In the genomic region with DNA sequence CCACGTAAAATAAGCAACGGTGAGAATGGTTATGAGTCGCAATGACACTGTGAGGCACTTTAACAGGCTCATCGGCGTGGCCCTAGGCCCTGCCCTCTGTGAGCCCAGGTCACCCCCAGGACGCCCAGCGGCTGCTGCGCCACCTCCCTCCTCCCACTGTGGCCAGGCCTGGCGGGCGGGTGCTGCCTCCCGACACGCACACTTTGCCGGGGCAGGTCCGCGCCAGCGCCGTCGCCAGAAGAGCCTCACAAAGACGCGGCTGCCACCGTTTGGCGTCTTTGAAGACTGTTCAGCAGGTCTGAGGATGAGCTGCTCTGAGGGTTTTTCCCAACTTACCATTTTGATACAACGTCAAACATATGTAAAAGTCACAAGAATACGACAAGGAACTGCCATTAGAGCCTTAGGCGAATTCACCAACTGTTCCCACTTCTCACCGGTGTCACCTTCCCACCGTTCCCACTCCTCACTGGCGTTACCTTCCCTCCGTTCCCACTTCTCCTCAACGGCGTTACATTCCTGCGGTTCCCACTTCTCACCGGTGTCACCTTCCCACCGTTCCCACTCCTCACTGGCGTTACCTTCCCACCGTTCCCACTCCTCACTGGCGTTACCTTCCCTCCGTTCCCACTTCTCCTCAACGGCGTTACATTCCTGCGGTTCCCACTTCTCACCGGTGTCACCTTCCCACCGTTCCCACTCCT, we compare ENCODE assay signal across 9 cellular contexts. TPM values are rescaled to one million over a fixed set of nuclear protein-coding genes. Genes with fewer than 3 reads are reported as not detected.
DNase-seq lines count a peak whose midpoint lies in the region; ATAC-seq and TF ChIP-seq lines count a peak whose summit lies in the region.
"Not testable (repeated sequence)": the region's sequence is repeated elsewhere in the genome, so short reads cannot be mapped to it uniquely, and the experiment has no call there.
"Had no signal": no experiment of that assay in that cellular context is flagged by ENCODE, and none has a peak within 500 bp of the region (broad histone marks: within the 10 kb centered on the region; RNA-seq: fewer than 3 reads in every experiment).

No MANE protein-coding gene starts in this region.

- intact Hi-C loops in CD4-positive, alpha-beta T cell (cut with DNase I, micrococcal nuclease); heart right ventricle (cut with DNase I); lower lobe of right lung (cut with DNase I); sigmoid colon (cut with DNase I): not testable (repeated sequence)

- WGBS in heart right ventricle, 2 donors: 46 to 76% methylated on average over 43 of the region's 43 CpGs
- 40 to 77% methylated on average over 43 of the region's 43 CpGs for WGBS in sigmoid colon, 2 donors

- not testable (repeated sequence) for H3K27ac Mint-ChIP-seq in CD4-positive, alpha-beta T cell

- ATAC-seq in CD4-positive, alpha-beta T cell (ENCODE audit: poor library complexity): not testable (repeated sequence)
- ATAC-seq in heart right ventricle (peak in 4 of 8 donors; percentile 6 to 48 (median 30)), lower lobe of right lung (peak in 1 of 2 donors; percentile 54)

- not testable (repeated sequence) for H3K27me3 ChIP-seq in CD4-positive, alpha-beta T cell (ENCODE audit: control insufficient read depth, insufficient read depth, low read length); endocrine pancreas (ENCODE audit: control insufficient read depth, insufficient read depth, low read length); lower lobe of right lung (ENCODE audit: low read depth)
- H3K27me3 ChIP-seq in heart right ventricle (peaks cover 0 to 39% (median 29%) of the 10 kb centered on the region in 7 donors), sigmoid colon (peaks cover 0 to 36% (median 5%) of the 10 kb centered on the region in 3 donors), subcutaneous abdominal adipose tissue (ENCODE audit: control insufficient read depth in 5 of 5, insufficient read depth in 4 of 5, low read length in 5 of 5) (peaks cover 1 to 59% (median 37%) of the 10 kb centered on the region in 5 donors)

- TF ChIP-seq CTCF in CD4-positive, alpha-beta T cell (IDR thresholded peaks at IDR 0.05); heart right ventricle (IDR thresholded peaks at IDR 0.05); lower lobe of right lung (IDR thresholded peaks at IDR 0.05); sigmoid colon (IDR thresholded peaks at IDR 0.05): not testable (repeated sequence)

- not testable (repeated sequence) for H3K4me1 Mint-ChIP-seq in CD4-positive, alpha-beta T cell (ENCODE audit: low read depth)

- not testable (repeated sequence) for TF ChIP-seq EP300 in sigmoid colon (IDR thresholded peaks at IDR 0.05)

- H3K4me3 ChIP-seq in endocrine pancreas (ENCODE audit: control insufficient read depth, insufficient read depth, low read length) (peak overlapping the region; percentile 40), heart right ventricle (peak overlapping the region in 9 of 10 donors; percentile 3 to 56 (median 27)), lower lobe of right lung (peak overlapping the region; percentile 36), subcutaneous abdominal adipose tissue (ENCODE audit: low read depth in 1 of 5, low read length in 5 of 5) (peak overlapping the region in 3 of 5 donors; percentile 14 to 48 (median 16))
- H3K4me3 ChIP-seq in sigmoid colon: not testable (repeated sequence)

- not testable (repeated sequence) for H3K36me3 Mint-ChIP-seq in CD4-positive, alpha-beta T cell (ENCODE audit: low read depth)

- not testable (repeated sequence) for H3K9me3 ChIP-seq in CD4-positive, alpha-beta T cell (ENCODE audit: control insufficient read depth, low read length); endocrine pancreas (ENCODE audit: control insufficient read depth, low read length); heart right ventricle; lower lobe of right lung; sigmoid colon; subcutaneous abdominal adipose tissue (ENCODE audit: control insufficient read depth in 5 of 5, low read length in 5 of 5)

- peaks cover 24% of the 10 kb centered on the region for H3K27me3 Mint-ChIP-seq in CD4-positive, alpha-beta T cell

- TF ChIP-seq POLR2A in sigmoid colon (IDR thresholded peaks at IDR 0.05): not testable (repeated sequence)

- CTCF ChIA-PET in CD4-positive, alpha-beta T cell (lab: Charles Lee): not testable (repeated sequence)

- POLR2A ChIA-PET in CD4-positive, alpha-beta T cell (lab: Charles Lee): not testable (repeated sequence)

- peak in 1 of 10 experiments; percentile 30 for DNase-seq in CD4-positive, alpha-beta T cell
- DNase-seq in RPMI8226: peak; percentile 12
- DNase-seq in activated effector memory CD4-positive, alpha-beta T cell treated with anti-CD3 and anti-CD28 coated beads, Interleukin-2, amount 50 U/mL, for 16 hours: peak; percentile 66
- not testable (repeated sequence) for DNase-seq in heart right ventricle, lower lobe of right lung
- peak; percentile 24 for DNase-seq in sigmoid colon

- H3K36me3 ChIP-seq in endocrine pancreas (ENCODE audit: control insufficient read depth, insufficient read depth, low read length); heart right ventricle; lower lobe of right lung; sigmoid colon; subcutaneous abdominal adipose tissue (ENCODE audit: control insufficient read depth in 5 of 5, insufficient read depth in 5 of 5, low read length in 5 of 5): not testable (repeated sequence)

- H3K9me3 Mint-ChIP-seq in CD4-positive, alpha-beta T cell: not testable (repeated sequence)

- peak overlapping the region; percentile 68 for H3K4me3 Mint-ChIP-seq in CD4-positive, alpha-beta T cell

- not testable (repeated sequence) for H3K9ac ChIP-seq in endocrine pancreas (ENCODE audit: control insufficient read depth, insufficient read depth, low read length); subcutaneous abdominal adipose tissue (ENCODE audit: low read length in 5 of 5)

- not testable (repeated sequence) for H3K27ac ChIP-seq in CD4-positive, alpha-beta T cell (ENCODE audit: low read depth, low read length); lower lobe of right lung; sigmoid colon; subcutaneous abdominal adipose tissue (ENCODE audit: low read depth, low read length)
- peak overlapping the region in 2 of 10 donors; percentile 27 to 58 for H3K27ac ChIP-seq in heart right ventricle

- H3K4me1 ChIP-seq in endocrine pancreas (ENCODE audit: control insufficient read depth, insufficient read depth, low read length): not testable (repeated sequence)
- H3K4me1 ChIP-seq in heart right ventricle (peaks cover 3 to 26% (median 7%) of the 10 kb centered on the region in 9 donors), lower lobe of right lung (peaks cover 12% of the 10 kb centered on the region), sigmoid colon (peaks cover 0 to 13% (median 11%) of the 10 kb centered on the region in 4 donors), subcutaneous abdominal adipose tissue (ENCODE audit: control insufficient read depth in 5 of 5, insufficient read depth in 5 of 5, low read length in 5 of 5) (peaks cover 0 to 19% (median 12%) of the 10 kb centered on the region in 5 donors)

RNA-seq across cellular contexts. Expression of gene CFAP46, which starts 22.5 kb away (rescaled TPM):
- not detected for total RNA-seq in CD4-positive, alpha-beta T cell
- total RNA-seq in heart right ventricle (1 to 10 TPM in 7 of 10 donors, under 1 TPM in 3; 0.61 to 1.9 (median 1.2) TPM), lower lobe of right lung (9.0 TPM), sigmoid colon (1 to 10 TPM in 1 of 4 donors, under 1 TPM in 2, not detected in 1; 0.36 to 1.7 (median 0.41) TPM)
- polyA plus RNA-seq in heart right ventricle (under 1 TPM; 0.36 to 0.88 TPM), sigmoid colon (under 1 TPM in 1 of 3 donors, not detected in 2; 0.10 TPM)
- polyA plus RNA-seq: urinary bladder had no signal
